In genomic region chr2:123894167-123894566, GRCh38 we compare ENCODE assay signal across 5 cellular contexts.
"Had no signal": no experiment of that assay in that cellular context is flagged by ENCODE, and none has a peak within 500 bp of the region (broad histone marks: within the 10 kb centered on the region; RNA-seq: fewer than 3 reads in every experiment).

No MANE protein-coding gene starts in this region.

- H3K27ac ChIP-seq: HL-60 had no signal

- H3K4me3 ChIP-seq: K562 had no signal

- DNase-seq: IMR-90, KBM-7, KG1 had no signal
